ENCODE assay signal across 1 cellular context in the genomic region with DNA sequence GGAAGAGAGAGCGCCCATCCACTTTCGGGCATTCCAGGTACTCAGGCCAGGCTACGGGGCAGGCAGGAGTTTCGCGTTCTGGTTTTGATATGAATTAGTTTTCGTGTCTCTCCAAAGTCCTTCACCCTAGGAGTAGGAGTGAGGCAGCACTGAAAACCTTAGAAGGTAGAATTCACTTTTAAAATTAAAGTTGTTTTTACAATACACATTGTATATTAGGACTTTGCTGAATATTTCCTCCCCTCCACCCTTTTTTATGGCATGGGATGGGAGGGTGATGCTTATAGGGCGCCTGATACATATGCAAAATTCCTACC.
TF ChIP-seq lines count a peak whose summit lies in the region.

No MANE protein-coding gene starts in this region.

TF ChIP-seq in HCT116, 20 proteins besides CTCF, POLR2A, EP300 and RAD21 (continued from another document):
- TF ChIP-seq, protein P1, sequence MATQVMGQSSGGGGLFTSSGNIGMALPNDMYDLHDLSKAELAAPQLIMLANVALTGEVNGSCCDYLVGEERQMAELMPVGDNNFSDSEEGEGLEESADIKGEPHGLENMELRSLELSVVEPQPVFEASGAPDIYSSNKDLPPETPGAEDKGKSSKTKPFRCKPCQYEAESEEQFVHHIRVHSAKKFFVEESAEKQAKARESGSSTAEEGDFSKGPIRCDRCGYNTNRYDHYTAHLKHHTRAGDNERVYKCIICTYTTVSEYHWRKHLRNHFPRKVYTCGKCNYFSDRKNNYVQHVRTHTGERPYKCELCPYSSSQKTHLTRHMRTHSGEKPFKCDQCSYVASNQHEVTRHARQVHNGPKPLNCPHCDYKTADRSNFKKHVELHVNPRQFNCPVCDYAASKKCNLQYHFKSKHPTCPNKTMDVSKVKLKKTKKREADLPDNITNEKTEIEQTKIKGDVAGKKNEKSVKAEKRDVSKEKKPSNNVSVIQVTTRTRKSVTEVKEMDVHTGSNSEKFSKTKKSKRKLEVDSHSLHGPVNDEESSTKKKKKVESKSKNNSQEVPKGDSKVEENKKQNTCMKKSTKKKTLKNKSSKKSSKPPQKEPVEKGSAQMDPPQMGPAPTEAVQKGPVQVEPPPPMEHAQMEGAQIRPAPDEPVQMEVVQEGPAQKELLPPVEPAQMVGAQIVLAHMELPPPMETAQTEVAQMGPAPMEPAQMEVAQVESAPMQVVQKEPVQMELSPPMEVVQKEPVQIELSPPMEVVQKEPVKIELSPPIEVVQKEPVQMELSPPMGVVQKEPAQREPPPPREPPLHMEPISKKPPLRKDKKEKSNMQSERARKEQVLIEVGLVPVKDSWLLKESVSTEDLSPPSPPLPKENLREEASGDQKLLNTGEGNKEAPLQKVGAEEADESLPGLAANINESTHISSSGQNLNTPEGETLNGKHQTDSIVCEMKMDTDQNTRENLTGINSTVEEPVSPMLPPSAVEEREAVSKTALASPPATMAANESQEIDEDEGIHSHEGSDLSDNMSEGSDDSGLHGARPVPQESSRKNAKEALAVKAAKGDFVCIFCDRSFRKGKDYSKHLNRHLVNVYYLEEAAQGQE (IDR thresholded peaks at IDR 0.05; ENCODE audit: low read depth): no peak
- TF ChIP-seq ZNF274 (IDR thresholded peaks at IDR 0.05; ENCODE audit: low read depth, low read length) (no peak), YY1 (IDR thresholded peaks at IDR 0.05; ENCODE audit: extremely low read depth, insufficient replicate concordance, low read depth, low read length) (no peak), SP1 (IDR thresholded peaks at IDR 0.05; ENCODE audit: low read depth) (no peak), MAX (IDR thresholded peaks at IDR 0.05) (no peak), TCF7L2 (IDR thresholded peaks at IDR 0.05; ENCODE audit: borderline replicate concordance, extremely low read depth, insufficient read depth, insufficient read length) (no peak), SIN3A (IDR thresholded peaks at IDR 0.05; ENCODE audit: low read depth) (no peak), ZFX (IDR thresholded peaks at IDR 0.05) (no peak), EZH2phosphoT487 (IDR thresholded peaks at IDR 0.05; ENCODE audit: borderline replicate concordance) (no peak), SRF (IDR thresholded peaks at IDR 0.05; ENCODE audit: low read depth) (no peak), FOSL1 (IDR thresholded peaks at IDR 0.05; ENCODE audit: low read depth) (no peak), JUND (IDR thresholded peaks at IDR 0.05) (no peak)
